In genomic region chr2:112140899-112141622, GRCh38 we compare ENCODE assay signal across 19 cellular contexts. TPM values are rescaled to one million over a fixed set of nuclear protein-coding genes. Genes with fewer than 3 reads are reported as not detected.
DNase-seq lines count a peak whose midpoint lies in the region; ATAC-seq and TF ChIP-seq lines count a peak whose summit lies in the region.
"Had no signal": no experiment of that assay in that cellular context is flagged by ENCODE, and none has a peak within 500 bp of the region (broad histone marks: within the 10 kb centered on the region; RNA-seq: fewer than 3 reads in every experiment).

No MANE protein-coding gene starts in this region.

- H3K4me3 ChIP-seq in heart right ventricle (peak overlapping the region in 1 of 10 donors; percentile 33), PC-3 (ENCODE audit: low read length) (no peak overlapping the region), iPS-15b (ENCODE audit: low read depth, low read length) (peak overlapping the region; percentile 43), thyroid gland (replicated peaks in 1 of 3) (no peak overlapping the region)
- H3K4me3 ChIP-seq in CD8-positive, alpha-beta memory T cell (ENCODE audit: low read length): no peak overlapping the region
- H3K4me3 ChIP-seq: PC-9, SJSA1 had no signal

- H3K4me3 Mint-ChIP-seq in CD8-positive, alpha-beta memory T cell: no peak overlapping the region
- H3K4me3 Mint-ChIP-seq: activated B cell treated with CpG ODN at 0.5 μM for 24 hours; activated CD8-positive, alpha-beta memory T cell treated with anti-CD3 and anti-CD28 coated beads, Interleukin-2, amount 10 ng/mL, durations not matched to agents 7 days and 5 days; T-helper 2 cell treated with Interferon-gamma antibody and Interleukin-4, amounts not matched to agents 5 μg/mL and 100 μg/mL, for 36 hours had no signal

- H3K4me2 ChIP-seq in PC-3 (ENCODE audit: low read length): peak overlapping the region; percentile 80; the same call in 1 of the 2 replicates
- H3K4me2 ChIP-seq: PC-9 had no signal

- 89 to 90% methylated on average over 20 of the region's 20 CpGs for WGBS in heart right ventricle, 2 donors
- WGBS in thyroid gland, 2 donors: 87% methylated on average over 13 to 20 of the region's 20 CpGs

- H3K27ac Mint-ChIP-seq in CD8-positive, alpha-beta memory T cell: no peak overlapping the region
- H3K27ac Mint-ChIP-seq: activated B cell treated with CpG ODN at 0.5 μM for 24 hours; activated CD8-positive, alpha-beta memory T cell treated with anti-CD3 and anti-CD28 coated beads, Interleukin-2, amount 10 ng/mL, durations not matched to agents 7 days and 5 days; effector memory CD8-positive, alpha-beta T cell; T-helper 2 cell treated with Interferon-gamma antibody and Interleukin-4, amounts not matched to agents 5 μg/mL and 100 μg/mL, for 36 hours had no signal

- no peaks in the 10 kb centered on the region for H3K9me3 ChIP-seq in heart right ventricle
- H3K9me3 ChIP-seq in PC-3 (ENCODE audit: low read length): no peaks in the 10 kb centered on the region
- no peaks in the 10 kb centered on the region for H3K9me3 ChIP-seq in iPS-15b (ENCODE audit: control insufficient read depth, insufficient read depth, low read length)
- H3K9me3 ChIP-seq in thyroid gland: no peaks in the 10 kb centered on the region
- H3K9me3 ChIP-seq in CD8-positive, alpha-beta memory T cell (ENCODE audit: low read length): no peaks in the 10 kb centered on the region
- H3K9me3 ChIP-seq: SJSA1, upper lobe of left lung had no signal

- POLR2A ChIA-PET in PC-3 (lab: Charles Lee; ENCODE audit: unreplicated experiment): no interaction called here
- POLR2A ChIA-PET in CD8-positive, alpha-beta memory T cell (lab: Charles Lee): no interaction called here

- peaks cover 0 to 20% (median 5%) of the 10 kb centered on the region in 7 donors for H3K27me3 ChIP-seq in heart right ventricle
- H3K27me3 ChIP-seq in PC-3 (ENCODE audit: low read length): no peaks in the 10 kb centered on the region
- H3K27me3 ChIP-seq in iPS-15b (ENCODE audit: control insufficient read depth, insufficient read depth, low read length): peaks cover 52% of the 10 kb centered on the region
- no peaks in the 10 kb centered on the region for H3K27me3 ChIP-seq in thyroid gland
- H3K27me3 ChIP-seq in CD8-positive, alpha-beta memory T cell (ENCODE audit: insufficient read depth, low read length, poor library complexity, severe bottlenecking): peaks cover 4% of the 10 kb centered on the region

- no peaks in the 10 kb centered on the region for H3F3A ChIP-seq in PC-3 (ENCODE audit: low read length, unreplicated experiment)

- H3K4me1 ChIP-seq in heart right ventricle (peaks cover 0 to 9% (median 3%) of the 10 kb centered on the region in 9 donors), PC-3 (ENCODE audit: insufficient read depth, low read length) (peaks cover 8% of the 10 kb centered on the region), iPS-15b (ENCODE audit: control insufficient read depth, insufficient read depth, low read length) (no peaks in the 10 kb centered on the region), thyroid gland (peaks cover 19% of the 10 kb centered on the region in 2 donors)
- H3K4me1 ChIP-seq in CD8-positive, alpha-beta memory T cell (ENCODE audit: insufficient read depth, low read length): no peaks in the 10 kb centered on the region

- H3K36me3 Mint-ChIP-seq in CD8-positive, alpha-beta memory T cell: peaks cover 0 to 8% (median 0%) of the 10 kb centered on the region in 3 donors
- H3K36me3 Mint-ChIP-seq: activated CD8-positive, alpha-beta memory T cell treated with anti-CD3 and anti-CD28 coated beads, Interleukin-2, amount 10 ng/mL, durations not matched to agents 7 days and 5 days had no signal

- intact Hi-C loops in Right ventricle myocardium inferior (cut with DNase I): no loop called here
- intact Hi-C loops in heart right ventricle (cut with DNase I): no loop called here
- intact Hi-C loops in PC-3 (cut with micrococcal nuclease): no loop called here
- intact Hi-C loops in thyroid gland (cut with DNase I): no loop called here

- peak; percentile 63 for DNase-seq in Right ventricle myocardium inferior (ENCODE audit: missing footprints)
- no peak for DNase-seq in heart right ventricle
- DNase-seq in PC-3: no peak
- no peak for DNase-seq in thyroid gland
- no peak for DNase-seq in SW480 (ENCODE audit: low spot score)
- DNase-seq in mesenteric fat pad (ENCODE audit: low spot score): no peak
- DNase-seq in CD8-positive, alpha-beta memory T cell: no peak
- DNase-seq: ACHN; activated B cell treated with CpG ODN at 0.5 μM for 24 hours; activated CD8-positive, alpha-beta memory T cell treated with anti-CD3 and anti-CD28 coated beads, Interleukin-2, amount 10 ng/mL, durations not matched to agents 7 days and 5 days; cerebellar nuclear complex; effector memory CD8-positive, alpha-beta T cell; Kasumi-1; NCI-H1092; PC-9; upper lobe of left lung had no signal

- TF ChIP-seq POLR2A in thyroid gland (IDR thresholded peaks at IDR 0.05): no peak

- CTCF ChIA-PET in PC-3 (lab: Charles Lee): no interaction called here
- CTCF ChIA-PET in CD8-positive, alpha-beta memory T cell (lab: Charles Lee): no interaction called here

- peaks cover 0 to 11% (median 1%) of the 10 kb centered on the region in 3 donors for H3K4me1 Mint-ChIP-seq in CD8-positive, alpha-beta memory T cell
- H3K4me1 Mint-ChIP-seq: activated CD8-positive, alpha-beta memory T cell treated with anti-CD3 and anti-CD28 coated beads, Interleukin-2, amount 10 ng/mL, durations not matched to agents 7 days and 5 days had no signal

- no peaks in the 10 kb centered on the region for H4K20me1 ChIP-seq in PC-3 (ENCODE audit: low read length)

- peaks cover 23 to 33% of the 10 kb centered on the region in 2 donors for H3K27me3 Mint-ChIP-seq in CD8-positive, alpha-beta memory T cell

- no peaks in the 10 kb centered on the region for H3K36me3 ChIP-seq in heart right ventricle
- H3K36me3 ChIP-seq in PC-3 (ENCODE audit: low read depth, low read length): no peaks in the 10 kb centered on the region
- no peaks in the 10 kb centered on the region for H3K36me3 ChIP-seq in iPS-15b (ENCODE audit: control insufficient read depth, insufficient read depth, low read length)
- H3K36me3 ChIP-seq in thyroid gland: no peaks in the 10 kb centered on the region
- no peaks in the 10 kb centered on the region for H3K36me3 ChIP-seq in CD8-positive, alpha-beta memory T cell (ENCODE audit: insufficient read depth, low read length)
- H3K36me3 ChIP-seq: SJSA1, upper lobe of left lung had no signal

- no peak overlapping the region for H3K27ac ChIP-seq in heart right ventricle
- no peak overlapping the region for H3K27ac ChIP-seq in PC-3 (ENCODE audit: low read length)
- H3K27ac ChIP-seq in thyroid gland: peak overlapping the region in 2 of 3 donors; percentile 63 to 74
- H3K27ac ChIP-seq in CD8-positive, alpha-beta memory T cell (ENCODE audit: low read depth, low read length): no peak overlapping the region
- H3K27ac ChIP-seq: PC-9, SJSA1 had no signal

- no peak for ATAC-seq in Right ventricle myocardium inferior
- no peak for ATAC-seq in heart right ventricle
- ATAC-seq in PC-3: no peak
- ATAC-seq: activated CD8-positive, alpha-beta memory T cell treated with anti-CD3 and anti-CD28 coated beads, Interleukin-2, amount 10 ng/mL, durations not matched to agents 7 days and 5 days; effector memory CD8-positive, alpha-beta T cell had no signal

- no peak for TF ChIP-seq CTCF in heart right ventricle (IDR thresholded peaks at IDR 0.05)
- TF ChIP-seq CTCF in PC-3 (conservative IDR thresholded peaks at IDR 0.05; ENCODE audit: low read depth, low read length): no peak
- TF ChIP-seq CTCF in thyroid gland (IDR thresholded peaks at IDR 0.05): no peak

- no TSS peak for BruUV-seq in PC-3 (replicated peaks; lab: Mats Ljungman, UMichigan)

- H3K9me2 ChIP-seq in PC-3 (replicated peaks; ENCODE audit: low read length): no peaks in the 10 kb centered on the region

- no peak overlapping the region for H3K9ac ChIP-seq in PC-3 (ENCODE audit: low read length)
- H3K9ac ChIP-seq in iPS-15b (ENCODE audit: low read depth, low read length): no peak overlapping the region

- H2AFZ ChIP-seq in PC-3 (ENCODE audit: low read length): no peak overlapping the region
- H2AFZ ChIP-seq: PC-9 had no signal

- peaks cover 0 to 2% (median 0%) of the 10 kb centered on the region in 5 donors for H3K9me3 Mint-ChIP-seq in CD8-positive, alpha-beta memory T cell
- H3K9me3 Mint-ChIP-seq: activated B cell treated with CpG ODN at 0.5 μM for 24 hours; effector memory CD8-positive, alpha-beta T cell; T-helper 2 cell treated with Interferon-gamma antibody and Interleukin-4, amounts not matched to agents 5 μg/mL and 100 μg/mL, for 36 hours had no signal

- no peaks in the 10 kb centered on the region for H3K79me2 ChIP-seq in PC-3 (ENCODE audit: low read length)

RNA-seq across cellular contexts. Expression of gene FBLN7, which starts 2.9 kb away (rescaled TPM):
- total RNA-seq in Right ventricle myocardium inferior: 0.54 TPM
- total RNA-seq in heart right ventricle: 1 to 10 TPM in 5 of 10 donors, under 1 TPM in 5; 0.22 to 1.7 (median 0.90) TPM
- polyA plus RNA-seq in heart right ventricle: under 1 TPM; 0.22 to 0.74 TPM
- total RNA-seq in PC-3 (2014; rRNA removed): 0.75 and 2.2 TPM in 2 replicates
- 10 to 100 TPM; 10.3 to 33.6 (median 16.4) TPM for total RNA-seq in thyroid gland
- 5.3 TPM for total RNA-seq in mesenteric fat pad
- total RNA-seq in CD8-positive, alpha-beta memory T cell: 1 to 10 TPM; 2.1 to 2.2 TPM
- polyA plus RNA-seq in CD8-positive, alpha-beta memory T cell: 1.4 TPM
- total RNA-seq: SJSA1 had no signal

Comparison
In these comparisons a context has a peak if more than half of its experiments do, and no peak if none do; other contexts are left out.
1. H3K27ac ChIP-seq: peak in thyroid gland (2 of 3); none in heart right ventricle (0 of 10), PC-3 (single experiment) and CD8-positive, alpha-beta memory T cell (single experiment).